In the genomic region with DNA sequence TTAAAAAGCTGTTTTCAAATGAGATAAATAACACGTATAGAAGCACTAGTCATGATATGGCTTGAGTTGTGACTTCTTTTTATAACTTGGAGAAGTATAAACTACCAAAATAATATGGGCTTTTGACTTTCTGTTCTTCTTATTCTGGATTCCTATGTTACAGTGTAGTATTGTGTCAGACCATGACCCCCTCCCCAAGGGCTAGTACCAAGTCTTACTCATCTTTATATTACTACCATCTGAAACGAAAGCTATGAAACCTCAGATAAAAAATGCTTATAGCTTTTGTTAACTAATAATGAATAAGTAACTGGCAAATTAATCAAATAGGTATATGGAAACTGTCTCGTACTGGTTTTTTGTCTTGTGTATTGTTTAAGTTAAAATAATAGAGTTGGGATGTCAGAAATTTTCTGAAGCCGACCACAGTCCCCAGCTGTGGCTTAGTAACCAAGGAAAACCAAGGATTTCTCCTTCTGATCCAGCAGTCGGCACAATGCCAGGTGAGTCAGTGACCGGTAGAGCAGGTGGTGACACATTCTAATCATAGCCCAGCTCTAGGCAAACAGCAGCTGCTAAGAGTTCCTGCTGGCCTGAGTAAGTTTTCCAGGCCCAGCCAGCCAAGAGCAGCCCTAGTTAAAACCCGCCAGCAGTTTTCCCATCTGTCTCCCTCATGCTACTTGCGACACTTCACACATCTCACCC, we compare ENCODE assay signal across 8 cellular contexts.
DNase-seq lines count a peak whose midpoint lies in the region; ATAC-seq and TF ChIP-seq lines count a peak whose summit lies in the region.

No MANE protein-coding gene starts in this region.

- H3K4me2 ChIP-seq in HCT116 (ENCODE audit: low read length) (peak overlapping the region; percentile 70), skeletal muscle satellite cell (ENCODE audit: low read length) (peak overlapping the region; percentile 60)

- peak; percentile 97 for ATAC-seq in HCT116
- no peak for ATAC-seq in HG03280 (IDR thresholded peaks at IDR 0.05; ENCODE audit: unreplicated experiment)
- no peak for ATAC-seq in GM19463 (IDR thresholded peaks at IDR 0.05; ENCODE audit: unreplicated experiment)

- no peaks in the 10 kb centered on the region for H4K20me1 ChIP-seq in HCT116 (ENCODE audit: insufficient read depth)

- no peak for TF ChIP-seq RAD21 in HCT116 (IDR thresholded peaks at IDR 0.05; ENCODE audit: low read depth)

- H3K4me1 ChIP-seq in HCT116 (ENCODE audit: control insufficient read depth in 1 of 2, insufficient read depth in 2 of 2, low read length in 2 of 2): peaks cover 7 to 16% of the 10 kb centered on the region in 2 experiments; a peak in 3 of 4 replicates
- H3K4me1 ChIP-seq in skeletal muscle satellite cell (ENCODE audit: control insufficient read depth, insufficient read depth, low read length): peaks cover 24% of the 10 kb centered on the region

- intact Hi-C loops in HCT116 (cut with micrococcal nuclease): no loop called here

- in situ Hi-C loops in GM13976 (cut with MboI; ENCODE audit: low sequenced_read_pairs, unreplicated experiment): no loop called here

- POLR2A ChIA-PET in HCT116 (lab: Charles Lee): no interaction called here

- H3K9me2 ChIP-seq in HCT116 (ENCODE audit: insufficient read depth): no peaks in the 10 kb centered on the region

- peak overlapping the region; percentile 17 to 42; a peak in 3 of 4 replicates for H3K4me3 ChIP-seq in HCT116 (replicated peaks in 1 of 2; ENCODE audit: low read depth in 1 of 2, low read length in 2 of 2)
- H3K4me3 ChIP-seq in skeletal muscle satellite cell (ENCODE audit: low read length): no peak overlapping the region

- no peaks in the 10 kb centered on the region for H3K9me3 ChIP-seq in HCT116 (ENCODE audit: control insufficient read depth in 1 of 2, insufficient read depth in 1 of 2, low read depth in 1 of 2, low read length in 2 of 2)
- H3K9me3 ChIP-seq in skeletal muscle satellite cell (replicated peaks; ENCODE audit: low read length): no peaks in the 10 kb centered on the region

- RAD21 ChIA-PET in HCT116 (lab: Charles Lee; ENCODE audit: low non-redundant PET in 1 of 2, low total read pairs in 2 of 2, uncharacterized antibody in 2 of 2, unreplicated experiment in 2 of 2): no interaction called here

- H3K27ac ChIP-seq in HCT116 (ENCODE audit: low read depth, low read length): no peak overlapping the region

- H3K36me3 ChIP-seq in HCT116 (ENCODE audit: control insufficient read depth in 1 of 2, insufficient read depth in 2 of 2, low read length in 2 of 2) (no peaks in the 10 kb centered on the region), skeletal muscle satellite cell (ENCODE audit: insufficient read depth, low read length) (no peaks in the 10 kb centered on the region)

- H2AFZ ChIP-seq in HCT116 (ENCODE audit: low read depth, low read length, poor library complexity, severe bottlenecking): peak overlapping the region; percentile 88

- CTCF ChIA-PET in HCT116 (lab: Charles Lee): no interaction called here

- no TSS peak for BruUV-seq in HCT116 (replicated peaks; lab: Mats Ljungman, UMichigan)

- H3K9ac ChIP-seq in HCT116 (ENCODE audit: low read length): no peak overlapping the region; the same call in 1 of the 2 replicates
- H3K9ac ChIP-seq in skeletal muscle satellite cell (ENCODE audit: low read depth, low read length): peak overlapping the region; percentile 30

- no peaks in the 10 kb centered on the region for H3K79me2 ChIP-seq in HCT116 (ENCODE audit: insufficient read depth, low read length)

- no peak for TF ChIP-seq POLR2A in HCT116 (IDR thresholded peaks at IDR 0.05; ENCODE audit: borderline replicate concordance, extremely low read depth, insufficient read depth, insufficient read length)

- H3K27me3 ChIP-seq in HCT116 (ENCODE audit: insufficient read depth, low read length): no peaks in the 10 kb centered on the region
- H3K27me3 ChIP-seq in skeletal muscle satellite cell (ENCODE audit: control insufficient read depth, insufficient read depth, low read length): no peaks in the 10 kb centered on the region

- DNase-seq in HCT116 (ENCODE audit: low read depth, low spot score) (peak; percentile 79), NCI-H82 treated with DMSO at 0.1 percent for 48 hours (lab: John Stamatoyannopoulos, UW; ENCODE audit: unreplicated experiment) (peak; percentile 0), fibroblast of peridontal ligament (ENCODE audit: extremely low read depth) (peak; percentile 1), GM13976 (ENCODE audit: low spot score) (no peak), germinal center (ENCODE audit: low spot score) (no peak)

- no peak for TF ChIP-seq CTCF in HCT116 (IDR thresholded peaks at IDR 0.05 in 2 of 3, conservative IDR thresholded peaks at IDR 0.05 in 1 of 3; ENCODE audit: borderline replicate concordance in 1 of 3, insufficient read depth in 1 of 3, low read depth in 2 of 3, low read length in 2 of 3)
- TF ChIP-seq CTCF in GM13976 (IDR thresholded peaks at IDR 0.05; ENCODE audit: borderline replicate concordance, control extremely low read depth, extremely low read depth, insufficient read depth, missing control alignments): no peak

TF ChIP-seq in HCT116, 20 proteins besides CTCF, POLR2A, EP300 and RAD21 (continues in another document):
- TF ChIP-seq TCF7L2 (IDR thresholded peaks at IDR 0.05; ENCODE audit: borderline replicate concordance, extremely low read depth, insufficient read depth, insufficient read length) (no peak), YY1 (IDR thresholded peaks at IDR 0.05; ENCODE audit: extremely low read depth, insufficient replicate concordance, low read depth, low read length) (no peak), FOSL1 (IDR thresholded peaks at IDR 0.05; ENCODE audit: low read depth) (peak; percentile 85), MAX (IDR thresholded peaks at IDR 0.05) (no peak), SP1 (IDR thresholded peaks at IDR 0.05; ENCODE audit: low read depth) (peak; percentile 77), EZH2 (IDR thresholded peaks at IDR 0.05) (no peak), CBX3 (IDR thresholded peaks at IDR 0.05; ENCODE audit: low read depth) (0 out of 2 replicates have a peak, but pooled peaks have one; percentile 59), CEBPB (IDR thresholded peaks at IDR 0.05; ENCODE audit: low read depth) (0 out of 2 replicates have a peak, but pooled peaks have one; percentile 13), SIN3A (IDR thresholded peaks at IDR 0.05; ENCODE audit: low read depth) (peak; percentile 56; the same call in 1 of the 2 replicates), EGR1 (IDR thresholded peaks at IDR 0.05; ENCODE audit: low read depth) (no peak), JUND (IDR thresholded peaks at IDR 0.05) (peak; percentile 91), EZH2phosphoT487 (IDR thresholded peaks at IDR 0.05; ENCODE audit: borderline replicate concordance) (no peak), ZFX (IDR thresholded peaks at IDR 0.05) (no peak), ELF1 (IDR thresholded peaks at IDR 0.05; ENCODE audit: borderline replicate concordance, low read depth) (no peak), REST (IDR thresholded peaks at IDR 0.05; ENCODE audit: low read depth) (no peak), SRF (IDR thresholded peaks at IDR 0.05; ENCODE audit: low read depth) (no peak)
- TF ChIP-seq, protein P1, sequence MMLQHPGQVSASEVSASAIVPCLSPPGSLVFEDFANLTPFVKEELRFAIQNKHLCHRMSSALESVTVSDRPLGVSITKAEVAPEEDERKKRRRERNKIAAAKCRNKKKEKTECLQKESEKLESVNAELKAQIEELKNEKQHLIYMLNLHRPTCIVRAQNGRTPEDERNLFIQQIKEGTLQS (IDR thresholded peaks at IDR 0.05): no peak
- TF ChIP-seq, protein P2, sequence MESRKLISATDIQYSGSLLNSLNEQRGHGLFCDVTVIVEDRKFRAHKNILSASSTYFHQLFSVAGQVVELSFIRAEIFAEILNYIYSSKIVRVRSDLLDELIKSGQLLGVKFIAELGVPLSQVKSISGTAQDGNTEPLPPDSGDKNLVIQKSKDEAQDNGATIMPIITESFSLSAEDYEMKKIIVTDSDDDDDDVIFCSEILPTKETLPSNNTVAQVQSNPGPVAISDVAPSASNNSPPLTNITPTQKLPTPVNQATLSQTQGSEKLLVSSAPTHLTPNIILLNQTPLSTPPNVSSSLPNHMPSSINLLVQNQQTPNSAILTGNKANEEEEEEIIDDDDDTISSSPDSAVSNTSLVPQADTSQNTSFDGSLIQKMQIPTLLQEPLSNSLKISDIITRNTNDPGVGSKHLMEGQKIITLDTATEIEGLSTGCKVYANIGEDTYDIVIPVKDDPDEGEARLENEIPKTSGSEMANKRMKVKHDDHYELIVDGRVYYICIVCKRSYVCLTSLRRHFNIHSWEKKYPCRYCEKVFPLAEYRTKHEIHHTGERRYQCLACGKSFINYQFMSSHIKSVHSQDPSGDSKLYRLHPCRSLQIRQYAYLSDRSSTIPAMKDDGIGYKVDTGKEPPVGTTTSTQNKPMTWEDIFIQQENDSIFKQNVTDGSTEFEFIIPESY (IDR thresholded peaks at IDR 0.05; ENCODE audit: extremely low read depth, insufficient replicate concordance, low read length): no peak

Comparison
In these comparisons a context has a peak if more than half of its experiments do, and no peak if none do; other contexts are left out.
1. DNase-seq: peak in HCT116 (single experiment), NCI-H82 treated with DMSO at 0.1 percent for 48 hours (single experiment) and fibroblast of peridontal ligament (single experiment); none in GM13976 (single experiment) and germinal center (single experiment).